9 cellular contexts compared by ENCODE assay signal in genomic region chr7:70736715-70737460, GRCh38.
DNase-seq lines count a peak whose midpoint lies in the region; ATAC-seq and TF ChIP-seq lines count a peak whose summit lies in the region.
"Had no signal": no experiment of that assay in that cellular context is flagged by ENCODE, and none has a peak within 500 bp of the region (broad histone marks: within the 10 kb centered on the region; RNA-seq: fewer than 3 reads in every experiment).

No MANE protein-coding gene starts in this region.

- intact Hi-C loops in activated T-helper 2 cell treated with anti-CD3 and anti-CD28 coated beads, Interferon-gamma antibody, Interleukin-2, Interleukin-4, amounts not matched to agents 10 μg/mL and 5 μg/mL and 100 μg/mL, durations not matched to agents 14 hours and 24 hours and 36 hours (cut with micrococcal nuclease): no loop called here

- no peaks in the 10 kb centered on the region for H3K9me3 Mint-ChIP-seq in endothelial cell (ENCODE audit: unreplicated experiment)
- no peaks in the 10 kb centered on the region for H3K9me3 Mint-ChIP-seq in natural killer cell treated with Interleukin-12 subunit alpha and Interleukin-12 subunit beta and Interleukin-15 and Interleukin-18, amount 100 ng/mL, for 72 hours
- H3K9me3 Mint-ChIP-seq in activated T-helper 2 cell treated with anti-CD3 and anti-CD28 coated beads, Interferon-gamma antibody, Interleukin-2, Interleukin-4, amounts not matched to agents 10 μg/mL and 5 μg/mL and 100 μg/mL, durations not matched to agents 14 hours and 24 hours and 36 hours: no peaks in the 10 kb centered on the region

- ATAC-seq in natural killer cell treated with Interleukin-12 subunit alpha and Interleukin-12 subunit beta and Interleukin-15 and Interleukin-18, amount 100 ng/mL, for 72 hours: no peak

- H3K36me3 Mint-ChIP-seq in endothelial cell (ENCODE audit: low read depth, unreplicated experiment): no peaks in the 10 kb centered on the region
- no peaks in the 10 kb centered on the region for H3K36me3 Mint-ChIP-seq in natural killer cell treated with Interleukin-12 subunit alpha and Interleukin-12 subunit beta and Interleukin-15 and Interleukin-18, amount 100 ng/mL, for 72 hours
- no peaks in the 10 kb centered on the region for H3K36me3 Mint-ChIP-seq in activated T-helper 2 cell treated with anti-CD3 and anti-CD28 coated beads, Interferon-gamma antibody, Interleukin-2, Interleukin-4, amounts not matched to agents 10 μg/mL and 5 μg/mL and 100 μg/mL, durations not matched to agents 14 hours and 24 hours and 36 hours (ENCODE audit: low read depth)

- CTCF ChIA-PET in GM10248 (lab: Yijun Ruan, JAX): no interaction called here

- peaks cover 6% of the 10 kb centered on the region for H3K27me3 Mint-ChIP-seq in endothelial cell (ENCODE audit: unreplicated experiment)
- H3K27me3 Mint-ChIP-seq in natural killer cell treated with Interleukin-12 subunit alpha and Interleukin-12 subunit beta and Interleukin-15 and Interleukin-18, amount 100 ng/mL, for 72 hours: no peaks in the 10 kb centered on the region
- H3K27me3 Mint-ChIP-seq in activated T-helper 2 cell treated with anti-CD3 and anti-CD28 coated beads, Interferon-gamma antibody, Interleukin-2, Interleukin-4, amounts not matched to agents 10 μg/mL and 5 μg/mL and 100 μg/mL, durations not matched to agents 14 hours and 24 hours and 36 hours (ENCODE audit: low read depth): no peaks in the 10 kb centered on the region

- peak; percentile 82 for DNase-seq in AG10803 (ENCODE audit: low read depth)
- peak; percentile 67 for DNase-seq in LHCN-M2 (ENCODE audit: low read depth)
- no peak for DNase-seq in endothelial cell (ENCODE audit: low spot score)
- no peak for DNase-seq in natural killer cell treated with Interleukin-12 subunit alpha and Interleukin-12 subunit beta and Interleukin-15 and Interleukin-18, amount 100 ng/mL, for 72 hours (ENCODE audit: low spot score)
- DNase-seq in activated T-helper 2 cell treated with anti-CD3 and anti-CD28 coated beads, Interferon-gamma antibody, Interleukin-2, Interleukin-4, amounts not matched to agents 10 μg/mL and 5 μg/mL and 100 μg/mL, durations not matched to agents 14 hours and 24 hours and 36 hours (ENCODE audit: low spot score): no peak
- DNase-seq in GDM1 (lab: John Stamatoyannopoulos, UW): no peak
- no peak for DNase-seq in GM10248 (ENCODE audit: extremely low spot score)
- no peak for DNase-seq in NCI-H2196 (lab: John Stamatoyannopoulos, UW; ENCODE audit: unreplicated experiment)
- DNase-seq: GF-D8 had no signal

- POLR2A ChIA-PET in GM10248 (lab: Yijun Ruan, JAX): no interaction called here

- TF ChIP-seq CTCF in AG10803 (conservative IDR thresholded peaks at IDR 0.05; ENCODE audit: low read length) (no peak), endothelial cell (IDR thresholded peaks at IDR 0.05; ENCODE audit: unreplicated experiment) (no peak), GM10248 (IDR thresholded peaks at IDR 0.05; ENCODE audit: control extremely low read depth, extremely low read depth, low read depth, missing control alignments) (no peak)

- peak overlapping the region; percentile 15 for H3K27ac Mint-ChIP-seq in endothelial cell (ENCODE audit: unreplicated experiment)
- peak overlapping the region in 1 of 2 donors; percentile 85 for H3K27ac Mint-ChIP-seq in natural killer cell treated with Interleukin-12 subunit alpha and Interleukin-12 subunit beta and Interleukin-15 and Interleukin-18, amount 100 ng/mL, for 72 hours
- H3K27ac Mint-ChIP-seq in activated T-helper 2 cell treated with anti-CD3 and anti-CD28 coated beads, Interferon-gamma antibody, Interleukin-2, Interleukin-4, amounts not matched to agents 10 μg/mL and 5 μg/mL and 100 μg/mL, durations not matched to agents 14 hours and 24 hours and 36 hours: no peak overlapping the region

- H3K4me1 Mint-ChIP-seq in endothelial cell (ENCODE audit: unreplicated experiment): peaks cover 34% of the 10 kb centered on the region
- peaks cover 50 to 57% of the 10 kb centered on the region in 2 donors for H3K4me1 Mint-ChIP-seq in natural killer cell treated with Interleukin-12 subunit alpha and Interleukin-12 subunit beta and Interleukin-15 and Interleukin-18, amount 100 ng/mL, for 72 hours (ENCODE audit: low read depth in 2 of 2)
- H3K4me1 Mint-ChIP-seq in activated T-helper 2 cell treated with anti-CD3 and anti-CD28 coated beads, Interferon-gamma antibody, Interleukin-2, Interleukin-4, amounts not matched to agents 10 μg/mL and 5 μg/mL and 100 μg/mL, durations not matched to agents 14 hours and 24 hours and 36 hours (ENCODE audit: low read depth): no peaks in the 10 kb centered on the region

- peak overlapping the region; percentile 47 for H3K4me3 ChIP-seq in AG10803 (ENCODE audit: low read length)

- no peak overlapping the region for H3K4me3 Mint-ChIP-seq in endothelial cell (ENCODE audit: unreplicated experiment)
- peak overlapping the region; percentile 32 for H3K4me3 Mint-ChIP-seq in natural killer cell treated with Interleukin-12 subunit alpha and Interleukin-12 subunit beta and Interleukin-15 and Interleukin-18, amount 100 ng/mL, for 72 hours
- H3K4me3 Mint-ChIP-seq in activated T-helper 2 cell treated with anti-CD3 and anti-CD28 coated beads, Interferon-gamma antibody, Interleukin-2, Interleukin-4, amounts not matched to agents 10 μg/mL and 5 μg/mL and 100 μg/mL, durations not matched to agents 14 hours and 24 hours and 36 hours (ENCODE audit: low read depth): no peak overlapping the region

Comparison
In these comparisons a context has a peak if more than half of its experiments do, and no peak if none do; other contexts are left out.
1. DNase-seq: peak in AG10803 (single experiment) and LHCN-M2 (single experiment); none in endothelial cell (single experiment), natural killer cell treated with Interleukin-12 subunit alpha and Interleukin-12 subunit beta and Interleukin-15 and Interleukin-18, amount 100 ng/mL, for 72 hours (single experiment), activated T-helper 2 cell treated with anti-CD3 and anti-CD28 coated beads, Interferon-gamma antibody, Interleukin-2, Interleukin-4, amounts not matched to agents 10 μg/mL and 5 μg/mL and 100 μg/mL, durations not matched to agents 14 hours and 24 hours and 36 hours (single experiment), GDM1 (single experiment), GM10248 (single experiment) and NCI-H2196 (single experiment).